ENCODE assay signal across 8 cellular contexts in genomic region chr1:39411526-39411925, GRCh38.
DNase-seq lines count a peak whose midpoint lies in the region; ATAC-seq and TF ChIP-seq lines count a peak whose summit lies in the region.

No MANE protein-coding gene starts in this region.

- H3K9ac ChIP-seq in mesendoderm (ENCODE audit: low read length), result peak overlapping the region; percentile 94

- no peaks in the 10 kb centered on the region for H3K36me3 ChIP-seq in cardiac muscle cell
- H3K36me3 ChIP-seq in mesendoderm (ENCODE audit: control insufficient read depth, insufficient read depth, low read length), result peaks cover 3% of the 10 kb centered on the region
- H3K36me3 ChIP-seq in upper lobe of left lung, result peaks cover 0 to 24% (median 17%) of the 10 kb centered on the region in 4 donors

- ATAC-seq in upper lobe of left lung (ENCODE audit: low FRiP score in 2 of 2) (no peak), GM18502 (IDR thresholded peaks at IDR 0.05; ENCODE audit: poor library complexity, unreplicated experiment) (no peak)

- peak overlapping the region; percentile 72 for H3K56ac ChIP-seq in mesendoderm (ENCODE audit: low read length)

- peaks cover 9% of the 10 kb centered on the region for H3K79me1 ChIP-seq in mesendoderm (ENCODE audit: low read length)

- H3K4me2 ChIP-seq in mesendoderm (ENCODE audit: low read length), result peak overlapping the region; percentile 89

- no CpG with 5 or more reads among the region's 2 CpGs for WGBS in mesendoderm (ENCODE audit: extremely low coverage, insufficient coverage, low lambda C conversion rate)
- 53 to 55% methylated on average over 2 of the region's 2 CpGs for WGBS in upper lobe of left lung, 2 donors

- no peak overlapping the region for H2BK120ac ChIP-seq in mesendoderm (ENCODE audit: low read depth, low read length)

- H3K18ac ChIP-seq in mesendoderm (ENCODE audit: low read length), result no peak overlapping the region

- DNase-seq in cardiac muscle cell (ENCODE audit: low read depth in 1 of 2, low spot score in 1 of 2) (peak in 1 of 2 donors; percentile 23), cardiac septum (ENCODE audit: low spot score) (no peak), caudate nucleus (lab: John Stamatoyannopoulos, UW) (no peak), mesendoderm (no peak), upper lobe of left lung (no peak), HK-2 (ENCODE audit: unreplicated experiment) (no peak)
- DNase-seq in activated CD8-positive, alpha-beta memory T cell treated with anti-CD3 and anti-CD28 coated beads for 24 hours, result no peak

- H2BK5ac ChIP-seq in mesendoderm (ENCODE audit: low read length), result no peak overlapping the region

- no peak for TF ChIP-seq EP300 in upper lobe of left lung (IDR thresholded peaks at IDR 0.05)

- H3K79me2 ChIP-seq in mesendoderm (ENCODE audit: control insufficient read depth, insufficient read depth, low read length), result peaks cover 67% of the 10 kb centered on the region

- peak overlapping the region; percentile 12 for H3K27ac ChIP-seq in cardiac muscle cell
- H3K27ac ChIP-seq in caudate nucleus (ENCODE audit: low read depth, low read length), result peak overlapping the region; percentile 87
- no peak overlapping the region for H3K27ac ChIP-seq in mesendoderm (ENCODE audit: low read depth, low read length)
- peak overlapping the region; percentile 14 to 95 (median 94) for H3K27ac ChIP-seq in upper lobe of left lung

- H3K23ac ChIP-seq in mesendoderm (ENCODE audit: low read length), result no peak overlapping the region

- H3K4me3 ChIP-seq in cardiac muscle cell (no peak overlapping the region), mesendoderm (ENCODE audit: low read length) (peak overlapping the region; percentile 83), upper lobe of left lung (peak overlapping the region in 3 of 4 donors; percentile 1 to 96 (median 90))

- TF ChIP-seq POLR2A in upper lobe of left lung (IDR thresholded peaks at IDR 0.05), result no peak

- H2AK5ac ChIP-seq in mesendoderm (ENCODE audit: low read length), result no peak overlapping the region

- TF ChIP-seq CTCF in cardiac muscle cell (IDR thresholded peaks at IDR 0.05; ENCODE audit: low read depth, low read length) (no peak), upper lobe of left lung (IDR thresholded peaks at IDR 0.05) (no peak)

- H3K4me1 ChIP-seq in cardiac muscle cell (ENCODE audit: low read depth), result peaks cover 21% of the 10 kb centered on the region
- H3K4me1 ChIP-seq in mesendoderm (ENCODE audit: control insufficient read depth, low read depth, low read length), result peaks cover 12% of the 10 kb centered on the region
- H3K4me1 ChIP-seq in upper lobe of left lung, result peaks cover 54 to 93% (median 82%) of the 10 kb centered on the region in 4 donors

- H4K5ac ChIP-seq in mesendoderm (ENCODE audit: low read length), result no peak overlapping the region

- intact Hi-C loops in cardiac septum (cut with DNase I), result loop anchor here (5.0 kb wide), 1 partner anchor 209 kb away; the partner anchor contains the start of gene MACF1

- H3K27me3 ChIP-seq in cardiac muscle cell, result no peaks in the 10 kb centered on the region
- H3K27me3 ChIP-seq in mesendoderm (ENCODE audit: insufficient read depth, low read length, poor library complexity), result no peaks in the 10 kb centered on the region
- no peaks in the 10 kb centered on the region for H3K27me3 ChIP-seq in upper lobe of left lung

- H3K9me3 ChIP-seq in cardiac muscle cell (ENCODE audit: low read depth), result no peaks in the 10 kb centered on the region
- no peaks in the 10 kb centered on the region for H3K9me3 ChIP-seq in upper lobe of left lung

- H2BK15ac ChIP-seq in mesendoderm (replicated peaks; ENCODE audit: low read depth), result no peak overlapping the region

- H3K4ac ChIP-seq in mesendoderm (ENCODE audit: low read depth, low read length), result no peak overlapping the region

- H4K8ac ChIP-seq in mesendoderm (ENCODE audit: low read depth, low read length), result no peak overlapping the region
